Comparison of ENCODE assay signal across 1 cellular context in the genomic region with DNA sequence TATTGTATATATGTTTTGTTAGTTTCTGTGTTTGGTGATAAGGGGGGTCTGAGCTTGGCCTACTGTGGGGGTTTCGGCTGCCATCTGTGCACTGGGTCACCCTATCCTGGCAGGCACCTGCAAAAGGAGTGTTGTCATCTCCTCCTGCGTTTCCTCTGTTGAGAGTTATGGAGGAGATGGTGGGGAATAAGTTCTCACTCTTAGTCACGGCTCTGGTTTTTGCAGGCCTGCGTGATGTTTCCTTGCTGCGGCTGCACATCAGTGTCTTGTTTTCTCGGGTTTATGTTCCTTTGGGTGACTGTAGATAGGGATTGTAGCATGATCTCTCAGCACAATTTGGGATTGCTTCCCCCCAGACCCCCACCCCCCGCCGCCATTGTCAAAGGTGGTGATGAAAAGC.
TF ChIP-seq lines count a peak whose summit lies in the region.

No MANE protein-coding gene starts in this region.

TF ChIP-seq in WTC11, 78 proteins besides CTCF, POLR2A, EP300 and RAD21 (continued from another document):
- TF ChIP-seq, protein P1, sequence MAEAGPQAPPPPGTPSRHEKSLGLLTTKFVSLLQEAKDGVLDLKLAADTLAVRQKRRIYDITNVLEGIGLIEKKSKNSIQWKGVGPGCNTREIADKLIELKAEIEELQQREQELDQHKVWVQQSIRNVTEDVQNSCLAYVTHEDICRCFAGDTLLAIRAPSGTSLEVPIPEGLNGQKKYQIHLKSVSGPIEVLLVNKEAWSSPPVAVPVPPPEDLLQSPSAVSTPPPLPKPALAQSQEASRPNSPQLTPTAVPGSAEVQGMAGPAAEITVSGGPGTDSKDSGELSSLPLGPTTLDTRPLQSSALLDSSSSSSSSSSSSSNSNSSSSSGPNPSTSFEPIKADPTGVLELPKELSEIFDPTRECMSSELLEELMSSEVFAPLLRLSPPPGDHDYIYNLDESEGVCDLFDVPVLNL (CRISPR knock-in tag; IDR thresholded peaks at IDR 0.05; ENCODE audit: borderline replicate concordance, low read depth): no peak
- TF ChIP-seq, protein P2, sequence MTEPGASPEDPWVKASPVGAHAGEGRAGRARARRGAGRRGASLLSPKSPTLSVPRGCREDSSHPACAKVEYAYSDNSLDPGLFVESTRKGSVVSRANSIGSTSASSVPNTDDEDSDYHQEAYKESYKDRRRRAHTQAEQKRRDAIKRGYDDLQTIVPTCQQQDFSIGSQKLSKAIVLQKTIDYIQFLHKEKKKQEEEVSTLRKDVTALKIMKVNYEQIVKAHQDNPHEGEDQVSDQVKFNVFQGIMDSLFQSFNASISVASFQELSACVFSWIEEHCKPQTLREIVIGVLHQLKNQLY (CRISPR knock-in tag; IDR thresholded peaks at IDR 0.05): no peak
- no peak for TF ChIP-seq KAT7 (CRISPR knock-in tag; IDR thresholded peaks at IDR 0.05; ENCODE audit: borderline replicate concordance)
- TF ChIP-seq, protein P3, sequence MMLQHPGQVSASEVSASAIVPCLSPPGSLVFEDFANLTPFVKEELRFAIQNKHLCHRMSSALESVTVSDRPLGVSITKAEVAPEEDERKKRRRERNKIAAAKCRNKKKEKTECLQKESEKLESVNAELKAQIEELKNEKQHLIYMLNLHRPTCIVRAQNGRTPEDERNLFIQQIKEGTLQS (CRISPR knock-in tag; conservative IDR thresholded peaks at IDR 0.05): no peak
